Comparison of ENCODE assay signal across 9 cellular contexts in genomic region chr7:47601119-47601880, GRCh38. TPM values are rescaled to one million over a fixed set of nuclear protein-coding genes. Genes with fewer than 3 reads are reported as not detected.
DNase-seq lines count a peak whose midpoint lies in the region; ATAC-seq and TF ChIP-seq lines count a peak whose summit lies in the region.
"Had no signal": no experiment of that assay in that cellular context is flagged by ENCODE, and none has a peak within 500 bp of the region (broad histone marks: within the 10 kb centered on the region; RNA-seq: fewer than 3 reads in every experiment).

No MANE protein-coding gene starts in this region.

- intact Hi-C loops in OCI-LY7 (cut with micrococcal nuclease; ENCODE audit: unreplicated experiment), result loop anchor here (1.0 to 5.0 kb wide), 2 partner anchors 68 to 104 kb away; no protein-coding TSS in a partner anchor

- H2BK15ac ChIP-seq in mesendoderm (replicated peaks; ENCODE audit: low read depth), result no peak overlapping the region

- no peaks in the 10 kb centered on the region for H3K9me2 ChIP-seq in OCI-LY7 (ENCODE audit: insufficient read depth, low read length)

- no TSS peak for BruUV-seq in OCI-LY7 (replicated peaks; lab: Mats Ljungman, UMichigan)

- H3K9me3 ChIP-seq in BLaER1, result peaks cover 45% of the 10 kb centered on the region
- H3K9me3 ChIP-seq in OCI-LY7 (ENCODE audit: low read length), result peaks cover 35% of the 10 kb centered on the region

- H3K4ac ChIP-seq in mesendoderm (ENCODE audit: low read depth, low read length), result no peak overlapping the region

- H4K5ac ChIP-seq in mesendoderm (ENCODE audit: low read length), result no peak overlapping the region

- H3K23ac ChIP-seq in mesendoderm (ENCODE audit: low read length), result no peak overlapping the region

- H3K18ac ChIP-seq in mesendoderm (ENCODE audit: low read length), result no peak overlapping the region

- H3K4me2 ChIP-seq in BLaER1 (peak overlapping the region; percentile 65), OCI-LY7 (ENCODE audit: low read length) (peak overlapping the region; percentile 75), mesendoderm (ENCODE audit: low read length) (no peak overlapping the region)

- no peak for TF ChIP-seq CTCF in OCI-LY7 (conservative IDR thresholded peaks at IDR 0.05; ENCODE audit: low read length)

- H3K4me1 ChIP-seq in BLaER1, result peaks cover 23% of the 10 kb centered on the region
- peaks cover 36% of the 10 kb centered on the region for H3K4me1 ChIP-seq in OCI-LY7 (ENCODE audit: insufficient read depth, low read length, poor library complexity, severe bottlenecking)
- no peaks in the 10 kb centered on the region for H3K4me1 ChIP-seq in mesendoderm (ENCODE audit: control insufficient read depth, low read depth, low read length)

- POLR2A ChIA-PET in OCI-LY7 (lab: Charles Lee), result interaction anchor here (0.5 to 3.1 kb wide), 27 partner anchors 9 to 402 kb away, joined by 3 to 19 read pairs (median 4); partner anchors contain the start of gene TNS3

- H3K36me3 ChIP-seq in BLaER1 (no peaks in the 10 kb centered on the region), OCI-LY7 (ENCODE audit: insufficient read depth, low read length) (no peaks in the 10 kb centered on the region; the same call in 1 of the 2 replicates), mesendoderm (ENCODE audit: control insufficient read depth, insufficient read depth, low read length) (no peaks in the 10 kb centered on the region)

- H3K27ac ChIP-seq in BLaER1, result peak overlapping the region; percentile 7; the same call in 1 of the 2 replicates
- peak overlapping the region; percentile 86 for H3K27ac ChIP-seq in OCI-LY7 (ENCODE audit: low read depth, low read length, poor library complexity, severe bottlenecking)
- H3K27ac ChIP-seq in mesendoderm (ENCODE audit: low read depth, low read length), result no peak overlapping the region

- no peak overlapping the region for H3K56ac ChIP-seq in mesendoderm (ENCODE audit: low read length)

- H3K4me3 ChIP-seq in BLaER1 (no peak overlapping the region), OCI-LY7 (ENCODE audit: low read depth, low read length, poor library complexity, severe bottlenecking) (peak overlapping the region; percentile 41), mesendoderm (ENCODE audit: low read length) (no peak overlapping the region)

- H3K79me1 ChIP-seq in mesendoderm (ENCODE audit: low read length), result no peaks in the 10 kb centered on the region

- H2BK120ac ChIP-seq in mesendoderm (ENCODE audit: low read depth, low read length), result no peak overlapping the region

- H3K27me3 ChIP-seq in BLaER1 (no peaks in the 10 kb centered on the region), mesendoderm (ENCODE audit: insufficient read depth, low read length, poor library complexity) (no peaks in the 10 kb centered on the region)

- WGBS in mesendoderm (ENCODE audit: extremely low coverage, insufficient coverage, low lambda C conversion rate), result no CpG with 5 or more reads among the region's 4 CpGs

- H3K79me2 ChIP-seq in OCI-LY7 (ENCODE audit: insufficient read depth, low read depth, low read length), result no peaks in the 10 kb centered on the region
- no peaks in the 10 kb centered on the region for H3K79me2 ChIP-seq in mesendoderm (ENCODE audit: control insufficient read depth, insufficient read depth, low read length)

- H2AK5ac ChIP-seq in mesendoderm (ENCODE audit: low read length), result no peak overlapping the region

- peak; percentile 97 for DNase-seq in HCEC 1CT
- DNase-seq in OCI-LY7 (ENCODE audit: low spot score), result peak; percentile 82
- DNase-seq in glomerular visceral epithelial cell (ENCODE audit: extremely low spot score), result peak; percentile 82
- no peak for DNase-seq in mesendoderm
- no peak for DNase-seq in NCI-H1436 (lab: John Stamatoyannopoulos, UW)
- DNase-seq: left colon had no signal

- CTCF ChIA-PET in OCI-LY7 (lab: Charles Lee; ENCODE audit: unreplicated experiment), result interaction anchor here (0.7 to 1.8 kb wide), 9 partner anchors 11 to 100 kb away, joined by 3 to 7 read pairs (median 3); no protein-coding TSS in a partner anchor

- no peak overlapping the region for H4K8ac ChIP-seq in mesendoderm (ENCODE audit: low read depth, low read length)

- H3K9ac ChIP-seq in BLaER1, result no peak overlapping the region
- H3K9ac ChIP-seq in mesendoderm (ENCODE audit: low read length), result no peak overlapping the region

- no peak overlapping the region for H2BK5ac ChIP-seq in mesendoderm (ENCODE audit: low read length)

- peak overlapping the region; percentile 87 for H2AFZ ChIP-seq in OCI-LY7 (ENCODE audit: low read length)

- ATAC-seq in HG03469 (IDR thresholded peaks at IDR 0.05; ENCODE audit: unreplicated experiment) (no peak), GM19023 (IDR thresholded peaks at IDR 0.05; ENCODE audit: unreplicated experiment) (no peak)

- H4K20me1 ChIP-seq in BLaER1 (no peaks in the 10 kb centered on the region), OCI-LY7 (ENCODE audit: insufficient read depth, low read length) (no peaks in the 10 kb centered on the region)

RNA-seq across cellular contexts. Expression of gene TNS3, which starts 19.4 kb away (rescaled TPM):
- total RNA-seq in OCI-LY7 (2014; rRNA removed; shearing (Covaris generic)), result 8.3 and 9.5 TPM in 2 replicates
- 36.5 and 42.1 TPM in 2 replicates for total RNA-seq in OCI-LY7 (2022)
- polyA plus RNA-seq in mesendoderm (2013, experiment 1 of 2), result 7.2 TPM
- 7.8 TPM for polyA plus RNA-seq in mesendoderm (2013, experiment 2 of 2)

Comparison
In these comparisons a context has a peak if more than half of its experiments do, and no peak if none do; other contexts are left out.
1. DNase-seq: peak in HCEC 1CT (single experiment), OCI-LY7 (single experiment) and glomerular visceral epithelial cell (single experiment); none in mesendoderm (single experiment) and NCI-H1436 (single experiment).